Comparison of ENCODE assay signal across 10 cellular contexts in genomic region chr5:14168793-14169262, GRCh38. TPM values are rescaled to one million over a fixed set of nuclear protein-coding genes. Genes with fewer than 3 reads are reported as not detected.
DNase-seq lines count a peak whose midpoint lies in the region; ATAC-seq, FAIRE-seq and TF ChIP-seq lines count a peak whose summit lies in the region.
"Had no signal": no experiment of that assay in that cellular context is flagged by ENCODE, and none has a peak within 500 bp of the region (broad histone marks: within the 10 kb centered on the region; RNA-seq: fewer than 3 reads in every experiment).

No MANE protein-coding gene starts in this region.

- H3K27me3 ChIP-seq in adrenal gland (no peaks in the 10 kb centered on the region), trophoblast cell (ENCODE audit: insufficient read depth, low read length) (no peaks in the 10 kb centered on the region)
- H3K27me3 ChIP-seq: gastrocnemius medialis, tibial nerve had no signal

- intact Hi-C loops in adrenal gland (cut with DNase I) = no loop called here
- intact Hi-C loops in activated T-helper 2 cell treated with anti-CD3 and anti-CD28 coated beads, Interferon-gamma antibody, Interleukin-2, Interleukin-4, amounts not matched to agents 10 μg/mL and 5 μg/mL and 100 μg/mL, durations not matched to agents 14 hours and 24 hours and 36 hours (cut with micrococcal nuclease) = no loop called here

- H3K4me1 Mint-ChIP-seq in activated T-helper 2 cell treated with anti-CD3 and anti-CD28 coated beads, Interferon-gamma antibody, Interleukin-2, Interleukin-4, amounts not matched to agents 10 μg/mL and 5 μg/mL and 100 μg/mL, durations not matched to agents 14 hours and 24 hours and 36 hours (ENCODE audit: low read depth) = no peaks in the 10 kb centered on the region

- no peak overlapping the region for H4K8ac ChIP-seq in trophoblast cell (ENCODE audit: low read depth, low read length)

- peaks cover 11% of the 10 kb centered on the region for H3K79me1 ChIP-seq in trophoblast cell (ENCODE audit: low read length)

- H3K4me1 ChIP-seq in adrenal gland (replicated peaks in 1 of 2) (peaks cover 7 to 61% of the 10 kb centered on the region in 2 donors), trophoblast cell (ENCODE audit: control insufficient read depth in 1 of 2, insufficient read depth in 2 of 2, low read length in 2 of 2) (peaks cover 22 to 39% of the 10 kb centered on the region in 2 experiments)

- H2BK120ac ChIP-seq in trophoblast cell (ENCODE audit: insufficient read depth, low read length, poor library complexity) = no peak overlapping the region

- no peak overlapping the region for H4K12ac ChIP-seq in trophoblast cell (ENCODE audit: low read depth, low read length)

- H3K9me3 ChIP-seq in adrenal gland (replicated peaks in 1 of 3) (peaks cover 0 to 4% (median 0%) of the 10 kb centered on the region in 3 donors), trophoblast cell (ENCODE audit: insufficient read depth, low read depth, low read length) (no peaks in the 10 kb centered on the region)
- H3K9me3 ChIP-seq: gastrocnemius medialis had no signal

- FAIRE-seq in GM19239 (lab: Jason Lieb, UNC) = peak; percentile 4

- no peak overlapping the region for H3K9ac ChIP-seq in trophoblast cell (ENCODE audit: low read length)

- peaks cover 27% of the 10 kb centered on the region for H3K79me2 ChIP-seq in trophoblast cell (ENCODE audit: control insufficient read depth, insufficient read depth, low read length, poor library complexity)

- TF ChIP-seq CTCF in adrenal gland (IDR thresholded peaks at IDR 0.05) = no peak

- 77 to 86% (median 81%) methylated on average over 7 of the region's 7 CpGs for WGBS in adrenal gland, 4 donors
- WGBS in trophoblast cell (ENCODE audit: extremely low coverage, insufficient coverage, insufficient read length) = no CpG with 5 or more reads among the region's 7 CpGs

- H3K27me3 Mint-ChIP-seq in activated T-helper 2 cell treated with anti-CD3 and anti-CD28 coated beads, Interferon-gamma antibody, Interleukin-2, Interleukin-4, amounts not matched to agents 10 μg/mL and 5 μg/mL and 100 μg/mL, durations not matched to agents 14 hours and 24 hours and 36 hours (ENCODE audit: low read depth) = peaks cover 5% of the 10 kb centered on the region

- no peak overlapping the region for H3K23ac ChIP-seq in trophoblast cell (ENCODE audit: low read length)

- no peaks in the 10 kb centered on the region for H3K36me3 ChIP-seq in adrenal gland (replicated peaks in 1 of 2)
- H3K36me3 ChIP-seq in trophoblast cell (ENCODE audit: control insufficient read depth in 1 of 2, insufficient read depth in 2 of 2, low read length in 2 of 2) = peaks cover 0 to 2% of the 10 kb centered on the region in 2 experiments
- H3K36me3 ChIP-seq: gastrocnemius medialis, tibial nerve had no signal

- no peak overlapping the region for H2BK5ac ChIP-seq in trophoblast cell (ENCODE audit: low read depth, low read length, poor library complexity)

- no peak for TF ChIP-seq POLR2A in adrenal gland (IDR thresholded peaks at IDR 0.05)

- no peak overlapping the region for H3K18ac ChIP-seq in trophoblast cell (ENCODE audit: low read length)

- no peak overlapping the region for H2AK5ac ChIP-seq in trophoblast cell (ENCODE audit: low read length)

- no peak overlapping the region for H3K4me3 Mint-ChIP-seq in activated T-helper 2 cell treated with anti-CD3 and anti-CD28 coated beads, Interferon-gamma antibody, Interleukin-2, Interleukin-4, amounts not matched to agents 10 μg/mL and 5 μg/mL and 100 μg/mL, durations not matched to agents 14 hours and 24 hours and 36 hours (ENCODE audit: low read depth)

- DNase-seq in GM19239 (ENCODE audit: insufficient read length, low spot score) = no peak
- no peak for DNase-seq in adrenal gland
- no peak for DNase-seq in trophoblast cell
- DNase-seq in activated T-helper 2 cell treated with anti-CD3 and anti-CD28 coated beads, Interferon-gamma antibody, Interleukin-2, Interleukin-4, amounts not matched to agents 10 μg/mL and 5 μg/mL and 100 μg/mL, durations not matched to agents 14 hours and 24 hours and 36 hours (ENCODE audit: low spot score) = no peak
- DNase-seq: amniotic stem cell, gastrocnemius medialis had no signal

- no peaks in the 10 kb centered on the region for H3K9me3 Mint-ChIP-seq in activated T-helper 2 cell treated with anti-CD3 and anti-CD28 coated beads, Interferon-gamma antibody, Interleukin-2, Interleukin-4, amounts not matched to agents 10 μg/mL and 5 μg/mL and 100 μg/mL, durations not matched to agents 14 hours and 24 hours and 36 hours

- no peak overlapping the region for H2BK12ac ChIP-seq in trophoblast cell (ENCODE audit: low read length)

- peak; percentile 3 for ATAC-seq in HG03280 (IDR thresholded peaks at IDR 0.05; ENCODE audit: unreplicated experiment)
- no peak for ATAC-seq in GM18870 (IDR thresholded peaks at IDR 0.05; ENCODE audit: unreplicated experiment)
- ATAC-seq in HG02571 (IDR thresholded peaks at IDR 0.05; ENCODE audit: unreplicated experiment) = no peak
- ATAC-seq: gastrocnemius medialis had no signal

- H3K4me3 ChIP-seq in adrenal gland (no peak overlapping the region), trophoblast cell (ENCODE audit: low read depth, low read length) (no peak overlapping the region)
- H3K4me3 ChIP-seq: gastrocnemius medialis, tibial nerve had no signal

- no peak overlapping the region for H4K91ac ChIP-seq in trophoblast cell (ENCODE audit: low read depth, low read length)

- H3K27ac ChIP-seq in adrenal gland (peak overlapping the region in 3 of 5 donors; percentile 27 to 50 (median 36)), trophoblast cell (ENCODE audit: low read depth, low read length) (no peak overlapping the region)

- no peaks in the 10 kb centered on the region for H3K36me3 Mint-ChIP-seq in activated T-helper 2 cell treated with anti-CD3 and anti-CD28 coated beads, Interferon-gamma antibody, Interleukin-2, Interleukin-4, amounts not matched to agents 10 μg/mL and 5 μg/mL and 100 μg/mL, durations not matched to agents 14 hours and 24 hours and 36 hours (ENCODE audit: low read depth)

- H3K27ac Mint-ChIP-seq in activated T-helper 2 cell treated with anti-CD3 and anti-CD28 coated beads, Interferon-gamma antibody, Interleukin-2, Interleukin-4, amounts not matched to agents 10 μg/mL and 5 μg/mL and 100 μg/mL, durations not matched to agents 14 hours and 24 hours and 36 hours = no peak overlapping the region

- no peak overlapping the region for H2AFZ ChIP-seq in trophoblast cell (ENCODE audit: insufficient read depth, low read length, poor library complexity)

- H3K4me2 ChIP-seq in trophoblast cell (ENCODE audit: low read length) = no peak overlapping the region

- H3K4ac ChIP-seq in trophoblast cell (ENCODE audit: low read depth, low read length) = peak overlapping the region; percentile 95

- H3K14ac ChIP-seq in trophoblast cell (ENCODE audit: low read length) = no peak overlapping the region

RNA-seq across cellular contexts. Expression of gene TRIO, which starts 25.7 kb away (rescaled TPM):
- total RNA-seq in adrenal gland = 100 to 1,000 TPM in 1 of 8 donors, 10 to 100 TPM in 7; 41.1 to 108 (median 72.4) TPM
- polyA plus RNA-seq in adrenal gland = 100 to 1,000 TPM in 1 of 3 donors, 10 to 100 TPM in 2; 27.3 to 109 (median 58.9) TPM
- 47.9 and 49.7 TPM in 2 replicates for polyA plus RNA-seq in trophoblast cell (2013)
- total RNA-seq in activated T-helper 2 cell treated with anti-CD3 and anti-CD28 coated beads, Interferon-gamma antibody, Interleukin-2, Interleukin-4, amounts not matched to agents 10 μg/mL and 5 μg/mL and 100 μg/mL, durations not matched to agents 14 hours and 24 hours and 36 hours = 28.7 and 30.1 TPM in 2 replicates
